Comparison of ENCODE assay signal across 19 cellular contexts in genomic region chr14:59347511-59347900, GRCh38.
DNase-seq lines count a peak whose midpoint lies in the region; ATAC-seq and TF ChIP-seq lines count a peak whose summit lies in the region.
"Had no signal": no experiment of that assay in that cellular context is flagged by ENCODE, and none has a peak within 500 bp of the region (broad histone marks: within the 10 kb centered on the region; RNA-seq: fewer than 3 reads in every experiment).

No MANE protein-coding gene starts in this region.

- peaks cover 6% of the 10 kb centered on the region; the same call in 1 of the 2 replicates for H3K36me3 ChIP-seq in RWPE2 (ENCODE audit: low read depth)
- peaks cover 0 to 74% (median 0%) of the 10 kb centered on the region in 3 donors for H3K36me3 ChIP-seq in esophagus squamous epithelium
- peaks cover 0 to 73% (median 4%) of the 10 kb centered on the region in 6 donors for H3K36me3 ChIP-seq in spleen
- H3K36me3 ChIP-seq: BE2C had no signal

- intact Hi-C loops in esophagus squamous epithelium (cut with DNase I) = no loop called here
- intact Hi-C loops in spleen (cut with DNase I; ENCODE audit: low total_unique reads) = no loop called here

- TF ChIP-seq POLR2A in esophagus squamous epithelium (IDR thresholded peaks at IDR 0.05) = no peak
- TF ChIP-seq POLR2A in spleen (IDR thresholded peaks at IDR 0.05) = no peak

- H3K27ac ChIP-seq in RWPE2 (ENCODE audit: poor library complexity, severe bottlenecking) = peak overlapping the region; percentile 85
- H3K27ac ChIP-seq in esophagus squamous epithelium = peak overlapping the region in 3 of 4 donors; percentile 60 to 65 (median 60)
- H3K27ac ChIP-seq in spleen = peak overlapping the region in 7 of 8 donors; percentile 21 to 49 (median 34)

- peak; percentile 61 for ATAC-seq in HG03442 (IDR thresholded peaks at IDR 0.05; ENCODE audit: unreplicated experiment)
- ATAC-seq in RWPE2 (ENCODE audit: low read depth) = peak; percentile 88
- no peak for ATAC-seq in HG03108 (IDR thresholded peaks at IDR 0.05; ENCODE audit: unreplicated experiment)
- ATAC-seq in GM18519 (IDR thresholded peaks at IDR 0.05; ENCODE audit: low FRiP score, unreplicated experiment) = no peak
- ATAC-seq: activated CD4-positive, alpha-beta T cell treated with anti-CD3 and anti-CD28 coated beads for 36 hours; HepG2; Panc1 had no signal

- H3K4me1 ChIP-seq in RWPE2 (ENCODE audit: insufficient read depth, poor library complexity, severe bottlenecking) (peaks cover 22% of the 10 kb centered on the region), esophagus squamous epithelium (peaks cover 0 to 61% (median 3%) of the 10 kb centered on the region in 3 donors), spleen (peaks cover 0 to 15% (median 0%) of the 10 kb centered on the region in 6 donors)

- DNase-seq in RWPE2 (ENCODE audit: low spot score) (no peak), esophagus squamous epithelium (lab: John Stamatoyannopoulos, UW) (no peak), spleen (no peak), DMS 273 treated with DMSO at 0.1 percent for 48 hours (lab: John Stamatoyannopoulos, UW) (no peak)
- DNase-seq: activated CD4-positive, alpha-beta T cell treated with anti-CD3 and anti-CD28 coated beads for 36 hours; activated naive CD8-positive, alpha-beta T cell treated with anti-CD3 and anti-CD28 coated beads, Interleukin-2, amount 10 ng/mL, durations not matched to agents 7 days and 5 days; activated T-cell treated with anti-CD3 and anti-CD28 coated beads, Interleukin-2, amount 50 U/mL, for 1 hour; BE2C; DMS79; NCI-H1092; NCI-H345; posterior cingulate gyrus; T-helper 2 cell; trophoblast cell had no signal

- no peaks in the 10 kb centered on the region for H3K27me3 ChIP-seq in RWPE2 (ENCODE audit: insufficient read depth, poor library complexity, severe bottlenecking)
- no peaks in the 10 kb centered on the region for H3K27me3 ChIP-seq in esophagus squamous epithelium
- H3K27me3 ChIP-seq in spleen (replicated peaks in 1 of 7) = no peaks in the 10 kb centered on the region
- H3K27me3 ChIP-seq: BE2C had no signal

- TF ChIP-seq CTCF in RWPE2 (IDR thresholded peaks at IDR 0.05; ENCODE audit: poor library complexity, severe bottlenecking) (no peak), esophagus squamous epithelium (IDR thresholded peaks at IDR 0.05) (no peak), spleen (IDR thresholded peaks at IDR 0.05 in 8 of 11, conservative IDR thresholded peaks at IDR 0.05 in 3 of 11) (no peak)

- 26 to 62% methylated on average over 5 of the region's 5 CpGs for WGBS in esophagus squamous epithelium, 2 donors
- 41 to 71% (median 57%) methylated on average over 5 of the region's 5 CpGs for WGBS in spleen, 5 donors

- H3K9me3 ChIP-seq in RWPE2 (ENCODE audit: severe bottlenecking) (no peaks in the 10 kb centered on the region), esophagus squamous epithelium (no peaks in the 10 kb centered on the region), spleen (no peaks in the 10 kb centered on the region)
- H3K9me3 ChIP-seq: BE2C had no signal

- no peak overlapping the region for H3K4me3 ChIP-seq in RWPE2 (ENCODE audit: severe bottlenecking)
- H3K4me3 ChIP-seq in esophagus squamous epithelium = no peak overlapping the region
- H3K4me3 ChIP-seq in spleen = no peak overlapping the region

Comparison
In these comparisons a context has a peak if more than half of its experiments do, and no peak if none do; other contexts are left out.
1. ATAC-seq: peak in HG03442 (single experiment) and RWPE2 (single experiment); none in HG03108 (single experiment) and GM18519 (single experiment).
2. H3K27ac ChIP-seq: peak in every context shown above with its lines; median percentile 85 in RWPE2; 60 in esophagus squamous epithelium; 34 in spleen.